In genomic region chr6:73581293-73581692, GRCh38 we compare ENCODE assay signal across 9 cellular contexts.
DNase-seq lines count a peak whose midpoint lies in the region; ATAC-seq and TF ChIP-seq lines count a peak whose summit lies in the region.
"Had no signal": no experiment of that assay in that cellular context is flagged by ENCODE, and none has a peak within 500 bp of the region (broad histone marks: within the 10 kb centered on the region; RNA-seq: fewer than 3 reads in every experiment).

No MANE protein-coding gene starts in this region.

- CTCF ChIA-PET in activated CD4-positive, alpha-beta memory T cell treated with anti-CD3 and anti-CD28 coated beads, Interleukin-2, amount 10 ng/mL, durations not matched to agents 7 days and 5 days (lab: Charles Lee), result interaction anchor here (0.7 to 2.2 kb wide), 2 partner anchors 59 to 429 kb away, joined by 3 to 10 read pairs; no protein-coding TSS in a partner anchor

- peaks cover 2% of the 10 kb centered on the region for H3K9me3 Mint-ChIP-seq in activated CD4-positive, alpha-beta memory T cell treated with anti-CD3 and anti-CD28 coated beads, Interleukin-2, amount 10 ng/mL, durations not matched to agents 7 days and 5 days

- H3K9me3 ChIP-seq in GM23248 (ENCODE audit: low read depth) (no peaks in the 10 kb centered on the region), iPS DF 6.9 (ENCODE audit: control insufficient read depth, insufficient read depth, low read length) (no peaks in the 10 kb centered on the region), skeletal muscle tissue (ENCODE audit: control insufficient read depth in 3 of 3, low read length in 3 of 3) (no peaks in the 10 kb centered on the region), colonic mucosa (no peaks in the 10 kb centered on the region)

- H3K4me3 Mint-ChIP-seq in activated CD4-positive, alpha-beta memory T cell treated with anti-CD3 and anti-CD28 coated beads, Interleukin-2, amount 10 ng/mL, durations not matched to agents 7 days and 5 days, result no peak overlapping the region

- H3K27me3 ChIP-seq in GM23248 (replicated peaks; ENCODE audit: insufficient read depth) (no peaks in the 10 kb centered on the region), iPS DF 6.9 (ENCODE audit: control insufficient read depth, insufficient read depth, low read length) (no peaks in the 10 kb centered on the region), skeletal muscle tissue (ENCODE audit: control insufficient read depth in 3 of 3, insufficient read depth in 3 of 3, low read length in 3 of 3) (no peaks in the 10 kb centered on the region), colonic mucosa (no peaks in the 10 kb centered on the region)

- H4K20me1 ChIP-seq in GM23248 (ENCODE audit: insufficient read depth), result no peaks in the 10 kb centered on the region

- H3K4me1 Mint-ChIP-seq in activated CD4-positive, alpha-beta memory T cell treated with anti-CD3 and anti-CD28 coated beads, Interleukin-2, amount 10 ng/mL, durations not matched to agents 7 days and 5 days, result peaks cover 37% of the 10 kb centered on the region

- TF ChIP-seq CTCF in colonic mucosa (IDR thresholded peaks at IDR 0.05), result no peak

- H3K4me3 ChIP-seq in GM23248 (peak overlapping the region; percentile 65), iPS DF 6.9 (ENCODE audit: low read length) (no peak overlapping the region), skeletal muscle tissue (ENCODE audit: low read length in 3 of 3) (no peak overlapping the region), colonic mucosa (no peak overlapping the region)

- no peaks in the 10 kb centered on the region for H3K36me3 ChIP-seq in GM23248 (ENCODE audit: low read depth)
- H3K36me3 ChIP-seq in iPS DF 6.9 (ENCODE audit: control insufficient read depth, insufficient read depth, low read length), result no peaks in the 10 kb centered on the region
- H3K36me3 ChIP-seq in skeletal muscle tissue (ENCODE audit: control insufficient read depth in 3 of 3, insufficient read depth in 3 of 3, low read length in 3 of 3), result no peaks in the 10 kb centered on the region
- no peaks in the 10 kb centered on the region for H3K36me3 ChIP-seq in colonic mucosa

- H3K27ac ChIP-seq in GM23248, result peak overlapping the region; percentile 99
- H3K27ac ChIP-seq in iPS DF 6.9 (ENCODE audit: low read length), result peak overlapping the region; percentile 25
- peak overlapping the region; percentile 77 for H3K27ac ChIP-seq in skeletal muscle tissue (ENCODE audit: low read depth, low read length)
- no peak overlapping the region for H3K27ac ChIP-seq in colonic mucosa

- peak overlapping the region; percentile 91 for H3K27ac Mint-ChIP-seq in activated CD4-positive, alpha-beta memory T cell treated with anti-CD3 and anti-CD28 coated beads, Interleukin-2, amount 10 ng/mL, durations not matched to agents 7 days and 5 days

- POLR2A ChIA-PET in activated CD4-positive, alpha-beta memory T cell treated with anti-CD3 and anti-CD28 coated beads, Interleukin-2, amount 10 ng/mL, durations not matched to agents 7 days and 5 days (lab: Charles Lee), result interaction anchor here (1.7 to 3.1 kb wide), 3 partner anchors 45 to 65 kb away, joined by 4 to 105 read pairs (median 16); partner anchors contain the start of gene EEF1A1

- DNase-seq in GM23248 (no peak), iPS DF 6.9 (ENCODE audit: low read depth, low spot score) (no peak), dedifferentiated amniotic fluid mesenchymal stem cell (ENCODE audit: extremely low spot score) (no peak), colonic mucosa (no peak)
- no peak for DNase-seq in activated CD4-positive, alpha-beta memory T cell treated with anti-CD3 and anti-CD28 coated beads, Interleukin-2, amount 10 ng/mL, durations not matched to agents 7 days and 5 days
- DNase-seq: NCI-H187 had no signal

- ATAC-seq in GM21526 (IDR thresholded peaks at IDR 0.05; ENCODE audit: low FRiP score, unreplicated experiment) (no peak), GM19324 (IDR thresholded peaks at IDR 0.05; ENCODE audit: low FRiP score, unreplicated experiment) (no peak)

- no peaks in the 10 kb centered on the region for H3K9me2 ChIP-seq in GM23248 (ENCODE audit: insufficient read depth)

- intact Hi-C loops in colonic mucosa (cut with DNase I), result no loop called here

- peak overlapping the region; percentile 82 for H3K4me2 ChIP-seq in GM23248 (ENCODE audit: unreplicated experiment)

- H3F3A ChIP-seq in GM23248 (ENCODE audit: insufficient read depth), result peaks cover 50% of the 10 kb centered on the region

- H3K4me1 ChIP-seq in GM23248 (ENCODE audit: insufficient read depth) (peaks cover 34% of the 10 kb centered on the region), iPS DF 6.9 (ENCODE audit: control insufficient read depth, insufficient read depth, low read length) (peaks cover 2% of the 10 kb centered on the region; the same call in 1 of the 2 replicates), skeletal muscle tissue (ENCODE audit: control insufficient read depth in 3 of 3, insufficient read depth in 3 of 3, low read length in 3 of 3) (peaks cover 11 to 22% (median 13%) of the 10 kb centered on the region in 3 donors), colonic mucosa (no peaks in the 10 kb centered on the region)

- no peak overlapping the region for H2AFZ ChIP-seq in GM23248

- H3K36me3 Mint-ChIP-seq in activated CD4-positive, alpha-beta memory T cell treated with anti-CD3 and anti-CD28 coated beads, Interleukin-2, amount 10 ng/mL, durations not matched to agents 7 days and 5 days (ENCODE audit: low read depth), result peaks cover 1% of the 10 kb centered on the region

- H3K9ac ChIP-seq in GM23248 (peak overlapping the region; percentile 88), skeletal muscle tissue (ENCODE audit: low read depth in 1 of 3, low read length in 3 of 3) (no peak overlapping the region), colonic mucosa (ENCODE audit: low read depth in 2 of 2, low read length in 2 of 2) (peak overlapping the region in 1 of 2 donors; percentile 35)

- in situ Hi-C loops in GM23248 (cut with MboI), result no loop called here

- 79 to 85% methylated on average over 2 of the region's 2 CpGs for WGBS in GM23248 (ENCODE audit: low coverage in 1 of 2, low lambda C conversion rate in 2 of 2, missing lambda C conversion rate in 2 of 2), 2 experiments
- WGBS in iPS DF 6.9 (ENCODE audit: insufficient coverage, insufficient read length), result no CpG with 5 or more reads among the region's 2 CpGs

- no peaks in the 10 kb centered on the region for H3K79me2 ChIP-seq in GM23248 (ENCODE audit: insufficient read depth)

- no peaks in the 10 kb centered on the region for H3K27me3 Mint-ChIP-seq in activated CD4-positive, alpha-beta memory T cell treated with anti-CD3 and anti-CD28 coated beads, Interleukin-2, amount 10 ng/mL, durations not matched to agents 7 days and 5 days
